Comparison of ENCODE assay signal across 8 cellular contexts in genomic region chr20:11274137-11274536, GRCh38.
A peak's percentile ranks its signal among the peaks of the same experiment; 100 is the strongest.
DNase-seq lines count a peak whose midpoint lies in the region; ATAC-seq lines count a peak whose summit lies in the region.

No MANE protein-coding gene starts in this region.

- DNase-seq in HuH-7 (ENCODE audit: low spot score) (peak; percentile 87), NCI-H82 treated with DMSO at 0.1 percent for 48 hours (lab: John Stamatoyannopoulos, UW; ENCODE audit: unreplicated experiment) (peak; percentile 83), caudate nucleus (lab: John Stamatoyannopoulos, UW) (peak in 34 of 61 donors; percentile 2 to 83 (median 28)), left lobe of liver (ENCODE audit: low spot score) (no peak)

- ATAC-seq in GM18498 (IDR thresholded peaks at IDR 0.05; ENCODE audit: unreplicated experiment): peak; percentile 81
- ATAC-seq in left lobe of liver: peak; percentile 87
- no peak for ATAC-seq in GM19452 (IDR thresholded peaks at IDR 0.05; ENCODE audit: unreplicated experiment)
- ATAC-seq in HG03439 (IDR thresholded peaks at IDR 0.05; ENCODE audit: unreplicated experiment): no peak
- ATAC-seq in GM21447 (IDR thresholded peaks at IDR 0.05; ENCODE audit: unreplicated experiment): no peak

- H3K27ac ChIP-seq in caudate nucleus (ENCODE audit: low read depth, low read length): no peak overlapping the region

Comparison
In these comparisons a context has a peak if more than half of its experiments do, and no peak if none do; other contexts are left out.
1. ATAC-seq: peak in GM18498 (single experiment) and left lobe of liver (single experiment); none in GM19452 (single experiment), HG03439 (single experiment) and GM21447 (single experiment).